ENCODE assay signal across 30 cellular contexts in the genomic region with DNA sequence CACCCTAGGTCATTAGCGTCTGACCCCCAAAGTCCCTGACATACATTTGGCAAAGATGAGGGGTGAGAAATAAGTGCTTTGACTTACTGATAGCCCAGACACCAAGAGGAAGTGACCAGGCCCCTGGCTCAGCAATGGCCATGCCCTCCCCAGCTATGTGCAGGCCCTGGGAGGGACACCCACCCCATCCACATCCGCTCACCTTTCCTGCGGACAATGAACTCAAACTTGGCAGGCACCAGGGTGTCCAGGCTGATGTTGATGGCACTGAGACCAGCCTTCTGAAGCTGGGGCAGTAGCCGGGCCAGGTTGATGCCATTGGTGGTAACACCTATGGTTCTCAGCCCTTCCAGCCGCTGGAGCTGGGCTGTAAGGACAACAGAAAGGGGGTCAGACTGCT. TPM values are rescaled to one million over a fixed set of nuclear protein-coding genes. Genes with fewer than 3 reads are reported as not detected.
"Had no signal": no experiment of that assay in that cellular context is flagged by ENCODE, and none has a peak within 500 bp of the region (broad histone marks: within the 10 kb centered on the region; RNA-seq: fewer than 3 reads in every experiment).

No MANE protein-coding gene starts in this region.

- H3K4me1 Mint-ChIP-seq: activated CD4-positive, alpha-beta memory T cell treated with anti-CD3 and anti-CD28 coated beads, Interleukin-2, amount 10 ng/mL, durations not matched to agents 7 days and 5 days; activated CD4-positive, alpha-beta T cell treated with anti-CD3 and anti-CD28 coated beads, Interleukin-2, amount 10 ng/mL, durations not matched to agents 7 days and 5 days; activated naive CD4-positive, alpha-beta T cell treated with anti-CD3 and anti-CD28 coated beads, Interleukin-2, amount 10 ng/mL, durations not matched to agents 7 days and 5 days; activated naive CD8-positive, alpha-beta T cell treated with anti-CD3 and anti-CD28 coated beads, Interleukin-2, amount 10 ng/mL, durations not matched to agents 7 days and 5 days; brain; central memory CD8-positive, alpha-beta T cell had no signal

- H3K27me3 Mint-ChIP-seq: activated CD4-positive, alpha-beta memory T cell treated with anti-CD3 and anti-CD28 coated beads, Interleukin-2, amount 10 ng/mL, durations not matched to agents 7 days and 5 days; activated CD4-positive, alpha-beta T cell treated with anti-CD3 and anti-CD28 coated beads, Interleukin-2, amount 10 ng/mL, durations not matched to agents 7 days and 5 days; activated naive CD4-positive, alpha-beta T cell treated with anti-CD3 and anti-CD28 coated beads, Interleukin-2, amount 10 ng/mL, durations not matched to agents 7 days and 5 days; activated naive CD8-positive, alpha-beta T cell treated with anti-CD3 and anti-CD28 coated beads, Interleukin-2, amount 10 ng/mL, durations not matched to agents 7 days and 5 days; activated T-cell treated with anti-CD3 and anti-CD28 coated beads, Interleukin-2, amount 50 U/mL, for 24 hours; brain had no signal

- H3K4me3 ChIP-seq: ascending aorta, breast epithelium, cardiac muscle cell, esophagus muscularis mucosa, gastrocnemius medialis had no signal

- H3K27ac Mint-ChIP-seq: activated CD4-positive, alpha-beta memory T cell treated with anti-CD3 and anti-CD28 coated beads, Interleukin-2, amount 10 ng/mL, durations not matched to agents 7 days and 5 days; activated CD4-positive, alpha-beta T cell treated with anti-CD3 and anti-CD28 coated beads, Interleukin-2, amount 10 ng/mL, durations not matched to agents 7 days and 5 days; activated naive CD4-positive, alpha-beta T cell treated with anti-CD3 and anti-CD28 coated beads, Interleukin-2, amount 10 ng/mL, durations not matched to agents 7 days and 5 days; activated naive CD4-positive, alpha-beta T cell treated with anti-CD3 and anti-CD28 coated beads, Interleukin-2, amount 50 U/mL, for 72 hours; activated naive CD8-positive, alpha-beta T cell treated with anti-CD3 and anti-CD28 coated beads, Interleukin-2, amount 10 ng/mL, durations not matched to agents 7 days and 5 days; activated T-cell treated with anti-CD3 and anti-CD28 coated beads, Interleukin-2, amount 50 U/mL, for 24 hours; activated T-cell treated with anti-CD3 and anti-CD28 coated beads, Interleukin-2, amount 50 U/mL, for 72 hours; brain; effector memory CD8-positive, alpha-beta T cell; WTC11 had no signal

- DNase-seq: activated CD4-positive, alpha-beta memory T cell treated with anti-CD3 and anti-CD28 coated beads, Interleukin-2, amount 10 ng/mL, durations not matched to agents 7 days and 5 days; activated CD4-positive, alpha-beta T cell treated with anti-CD3 and anti-CD28 coated beads for 1 hour; activated CD4-positive, alpha-beta T cell treated with anti-CD3 and anti-CD28 coated beads for 4 hours; activated CD4-positive, alpha-beta T cell treated with anti-CD3 and anti-CD28 coated beads, Interleukin-2, amount 10 ng/mL, durations not matched to agents 7 days and 5 days; activated CD4-positive, alpha-beta T cell treated with anti-CD3 and anti-CD28 coated beads, Interleukin-2, amount 50 U/mL, for 4 hours; activated CD8-positive, alpha-beta memory T cell treated with anti-CD3 and anti-CD28 coated beads, Interleukin-2, amount 50 U/mL, for 48 hours; activated gamma-delta T cell; activated naive CD4-positive, alpha-beta T cell; activated naive CD4-positive, alpha-beta T cell treated with anti-CD3 and anti-CD28 coated beads, Interleukin-2, amount 10 ng/mL, durations not matched to agents 7 days and 5 days; activated naive CD8-positive, alpha-beta T cell treated with anti-CD3 and anti-CD28 coated beads, Interleukin-2, amount 10 ng/mL, durations not matched to agents 7 days and 5 days; activated T-cell treated with anti-CD3 and anti-CD28 coated beads for 4 hours; activated T-cell treated with anti-CD3 and anti-CD28 coated beads, Interleukin-2, amount 50 U/mL, for 24 hours; activated T-cell treated with anti-CD3 and anti-CD28 coated beads, Interleukin-2, amount 50 U/mL, for 72 hours; cortex of kidney; dermis blood vessel endothelial cell; effector CD4-positive, alpha-beta T cell; effector memory CD8-positive, alpha-beta T cell; erythroblast; foreskin keratinocyte; gastrocnemius medialis; T-helper 2 cell had no signal

- H3K9me3 Mint-ChIP-seq: activated CD4-positive, alpha-beta memory T cell treated with anti-CD3 and anti-CD28 coated beads, Interleukin-2, amount 10 ng/mL, durations not matched to agents 7 days and 5 days; activated CD4-positive, alpha-beta T cell treated with anti-CD3 and anti-CD28 coated beads, Interleukin-2, amount 10 ng/mL, durations not matched to agents 7 days and 5 days; activated naive CD4-positive, alpha-beta T cell treated with anti-CD3 and anti-CD28 coated beads, Interleukin-2, amount 10 ng/mL, durations not matched to agents 7 days and 5 days; activated naive CD4-positive, alpha-beta T cell treated with anti-CD3 and anti-CD28 coated beads, Interleukin-2, amount 50 U/mL, for 72 hours; activated naive CD8-positive, alpha-beta T cell treated with anti-CD3 and anti-CD28 coated beads, Interleukin-2, amount 10 ng/mL, durations not matched to agents 7 days and 5 days; activated T-cell treated with anti-CD3 and anti-CD28 coated beads, Interleukin-2, amount 50 U/mL, for 24 hours; activated T-cell treated with anti-CD3 and anti-CD28 coated beads, Interleukin-2, amount 50 U/mL, for 72 hours; brain; central memory CD8-positive, alpha-beta T cell; effector memory CD8-positive, alpha-beta T cell; WTC11 had no signal

- H3K27ac ChIP-seq: ascending aorta, breast epithelium, cardiac muscle cell, esophagus muscularis mucosa, foreskin keratinocyte, gastrocnemius medialis, VCaP had no signal

- H3K4me3 Mint-ChIP-seq: activated CD4-positive, alpha-beta memory T cell treated with anti-CD3 and anti-CD28 coated beads, Interleukin-2, amount 10 ng/mL, durations not matched to agents 7 days and 5 days; activated CD4-positive, alpha-beta T cell treated with anti-CD3 and anti-CD28 coated beads, Interleukin-2, amount 10 ng/mL, durations not matched to agents 7 days and 5 days; activated naive CD4-positive, alpha-beta T cell treated with anti-CD3 and anti-CD28 coated beads, Interleukin-2, amount 10 ng/mL, durations not matched to agents 7 days and 5 days; activated naive CD8-positive, alpha-beta T cell treated with anti-CD3 and anti-CD28 coated beads, Interleukin-2, amount 10 ng/mL, durations not matched to agents 7 days and 5 days; activated T-cell treated with anti-CD3 and anti-CD28 coated beads, Interleukin-2, amount 50 U/mL, for 24 hours; activated T-cell treated with anti-CD3 and anti-CD28 coated beads, Interleukin-2, amount 50 U/mL, for 72 hours; brain; central memory CD8-positive, alpha-beta T cell; effector memory CD8-positive, alpha-beta T cell; WTC11 had no signal

- H3K36me3 Mint-ChIP-seq: activated naive CD4-positive, alpha-beta T cell treated with anti-CD3 and anti-CD28 coated beads, Interleukin-2, amount 10 ng/mL, durations not matched to agents 7 days and 5 days; activated naive CD4-positive, alpha-beta T cell treated with anti-CD3 and anti-CD28 coated beads, Interleukin-2, amount 50 U/mL, for 72 hours; activated naive CD8-positive, alpha-beta T cell treated with anti-CD3 and anti-CD28 coated beads, Interleukin-2, amount 10 ng/mL, durations not matched to agents 7 days and 5 days had no signal

- ATAC-seq: activated naive CD4-positive, alpha-beta T cell treated with anti-CD3 and anti-CD28 coated beads, Interleukin-2, amount 50 U/mL, for 72 hours; activated T-cell treated with anti-CD3 and anti-CD28 coated beads, Interleukin-2, amount 50 U/mL, for 72 hours; effector memory CD8-positive, alpha-beta T cell; foreskin keratinocyte; gastrocnemius medialis; WTC11 had no signal

RNA-seq across cellular contexts. Expression of a gene that starts 18.4 kb away (rescaled TPM):
- total RNA-seq: activated CD4-positive, alpha-beta memory T cell treated with anti-CD3 and anti-CD28 coated beads, Interleukin-2, amount 10 ng/mL, durations not matched to agents 7 days and 5 days had no signal
